ENCODE assay signal across 8 cellular contexts in the genomic region with DNA sequence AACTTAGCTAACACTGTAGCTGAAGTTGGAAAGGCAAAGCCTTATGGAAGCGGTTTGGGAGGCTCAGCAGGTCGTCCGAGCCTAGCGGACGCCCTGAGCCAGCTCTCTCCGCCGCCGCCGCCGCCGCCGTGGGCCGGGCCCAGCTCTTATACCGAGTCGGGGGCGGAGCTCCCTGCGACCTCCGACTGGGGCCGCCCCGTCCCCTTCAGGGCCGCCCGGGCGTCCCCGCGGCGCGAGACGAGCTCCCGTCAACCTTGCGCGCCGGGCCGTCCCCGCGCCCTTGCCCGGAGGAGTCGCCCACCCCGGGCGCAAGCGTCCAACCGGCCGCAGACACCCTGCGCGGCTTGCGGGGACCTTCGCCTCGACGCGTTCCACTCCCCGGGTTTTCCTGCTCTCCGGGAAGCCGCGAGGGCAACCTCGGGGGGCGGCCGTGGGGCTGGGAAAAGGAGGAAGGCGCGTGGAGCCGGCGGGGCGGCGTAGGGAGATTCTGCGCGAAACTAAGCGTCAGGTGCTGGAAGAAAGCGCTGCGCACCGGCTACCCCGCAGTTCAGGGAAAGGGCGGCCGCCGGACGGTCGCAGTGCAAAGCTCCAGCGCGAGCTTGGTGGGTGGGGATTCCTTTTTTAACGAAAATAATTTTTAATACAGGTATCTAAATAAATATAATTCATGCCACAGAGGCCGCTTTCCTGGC. TPM values are rescaled to one million over a fixed set of nuclear protein-coding genes. Genes with fewer than 3 reads are reported as not detected.
DNase-seq lines count a peak whose midpoint lies in the region; ATAC-seq lines count a peak whose summit lies in the region.

A gene with protein sequence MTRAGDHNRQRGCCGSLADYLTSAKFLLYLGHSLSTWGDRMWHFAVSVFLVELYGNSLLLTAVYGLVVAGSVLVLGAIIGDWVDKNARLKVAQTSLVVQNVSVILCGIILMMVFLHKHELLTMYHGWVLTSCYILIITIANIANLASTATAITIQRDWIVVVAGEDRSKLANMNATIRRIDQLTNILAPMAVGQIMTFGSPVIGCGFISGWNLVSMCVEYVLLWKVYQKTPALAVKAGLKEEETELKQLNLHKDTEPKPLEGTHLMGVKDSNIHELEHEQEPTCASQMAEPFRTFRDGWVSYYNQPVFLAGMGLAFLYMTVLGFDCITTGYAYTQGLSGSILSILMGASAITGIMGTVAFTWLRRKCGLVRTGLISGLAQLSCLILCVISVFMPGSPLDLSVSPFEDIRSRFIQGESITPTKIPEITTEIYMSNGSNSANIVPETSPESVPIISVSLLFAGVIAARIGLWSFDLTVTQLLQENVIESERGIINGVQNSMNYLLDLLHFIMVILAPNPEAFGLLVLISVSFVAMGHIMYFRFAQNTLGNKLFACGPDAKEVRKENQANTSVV (minus strand): TSS at position 125 of the 692 bp plus-strand sequence. CDS start 326 bp downstream, outside the sequence.

- H3K9me3 Mint-ChIP-seq in T-helper 1 cell treated with Interleukin-12 subunit alpha and Interleukin-12 subunit beta and Interleukin-4 antibody, amounts not matched to agents 30 μg/mL and 1 μg/mL, for 36 hours: no peaks in the 10 kb centered on the region

- H3K36me3 Mint-ChIP-seq in T-helper 1 cell treated with Interleukin-12 subunit alpha and Interleukin-12 subunit beta and Interleukin-4 antibody, amounts not matched to agents 30 μg/mL and 1 μg/mL, for 36 hours (ENCODE audit: low read depth): peaks cover 4% of the 10 kb centered on the region

- H3K27ac Mint-ChIP-seq in T-helper 1 cell treated with Interleukin-12 subunit alpha and Interleukin-12 subunit beta and Interleukin-4 antibody, amounts not matched to agents 30 μg/mL and 1 μg/mL, for 36 hours: peak within 1 kb of the TSS; percentile 49

- peaks cover 49% of the 10 kb centered on the region for H3K27me3 Mint-ChIP-seq in T-helper 1 cell treated with Interleukin-12 subunit alpha and Interleukin-12 subunit beta and Interleukin-4 antibody, amounts not matched to agents 30 μg/mL and 1 μg/mL, for 36 hours (ENCODE audit: low read depth)

- DNase-seq in Jurkat, Clone E6-1 (ENCODE audit: low read depth, low spot score): peak; percentile 58
- DNase-seq in anterior cingulate cortex (lab: John Stamatoyannopoulos, UW): peak in 46 of 58 donors; percentile 6 to 65 (median 36)
- DNase-seq in hepatic stellate cell (ENCODE audit: low spot score): peak; percentile 48
- peak; percentile 39 for DNase-seq in pulmonary artery endothelial cell (ENCODE audit: low read depth, low spot score)
- DNase-seq in superior temporal gyrus (ENCODE audit: extremely low spot score): no peak

- peak within 1 kb of the TSS; percentile 38; the same call in 1 of the 2 replicates for H3K9ac ChIP-seq in BLaER1

- peak within 1 kb of the TSS; percentile 69 for H3K4me3 ChIP-seq in BLaER1
- peak within 1 kb of the TSS; percentile 70 for H3K4me3 ChIP-seq in Jurkat, Clone E6-1 (ENCODE audit: low read length)

- peak within 1 kb of the TSS; percentile 90 for H3K4me2 ChIP-seq in BLaER1

- H3K4me3 Mint-ChIP-seq in T-helper 1 cell treated with Interleukin-12 subunit alpha and Interleukin-12 subunit beta and Interleukin-4 antibody, amounts not matched to agents 30 μg/mL and 1 μg/mL, for 36 hours: peak within 1 kb of the TSS; percentile 86

- peaks cover 18% of the 10 kb centered on the region for H3K4me1 Mint-ChIP-seq in T-helper 1 cell treated with Interleukin-12 subunit alpha and Interleukin-12 subunit beta and Interleukin-4 antibody, amounts not matched to agents 30 μg/mL and 1 μg/mL, for 36 hours (ENCODE audit: low read depth)

- H3K27me3 ChIP-seq in BLaER1: peaks cover 45% of the 10 kb centered on the region

- H4K20me1 ChIP-seq in BLaER1: no peaks in the 10 kb centered on the region

- H3K9me3 ChIP-seq in BLaER1: peaks cover 18% of the 10 kb centered on the region; the same call in 1 of the 2 replicates

- peak; percentile 69 for ATAC-seq in GM21360 (IDR thresholded peaks at IDR 0.05; ENCODE audit: unreplicated experiment)

- peaks cover 6% of the 10 kb centered on the region; the same call in 1 of the 2 replicates for H3K4me1 ChIP-seq in BLaER1

- no peaks in the 10 kb centered on the region for H3K36me3 ChIP-seq in BLaER1

- H3K27ac ChIP-seq in BLaER1: no peak within 1 kb of the TSS

RNA-seq across cellular contexts. Expression of the gene that starts here (rescaled TPM):
- polyA plus RNA-seq in Jurkat, Clone E6-1 (2012; ENCODE audit: insufficient read depth, insufficient read length): 14.9 TPM
- total RNA-seq in pulmonary artery endothelial cell: 15.6 and 109 TPM in 2 replicates
